Comparison of ENCODE assay signal across 7 cellular contexts in the genomic region with DNA sequence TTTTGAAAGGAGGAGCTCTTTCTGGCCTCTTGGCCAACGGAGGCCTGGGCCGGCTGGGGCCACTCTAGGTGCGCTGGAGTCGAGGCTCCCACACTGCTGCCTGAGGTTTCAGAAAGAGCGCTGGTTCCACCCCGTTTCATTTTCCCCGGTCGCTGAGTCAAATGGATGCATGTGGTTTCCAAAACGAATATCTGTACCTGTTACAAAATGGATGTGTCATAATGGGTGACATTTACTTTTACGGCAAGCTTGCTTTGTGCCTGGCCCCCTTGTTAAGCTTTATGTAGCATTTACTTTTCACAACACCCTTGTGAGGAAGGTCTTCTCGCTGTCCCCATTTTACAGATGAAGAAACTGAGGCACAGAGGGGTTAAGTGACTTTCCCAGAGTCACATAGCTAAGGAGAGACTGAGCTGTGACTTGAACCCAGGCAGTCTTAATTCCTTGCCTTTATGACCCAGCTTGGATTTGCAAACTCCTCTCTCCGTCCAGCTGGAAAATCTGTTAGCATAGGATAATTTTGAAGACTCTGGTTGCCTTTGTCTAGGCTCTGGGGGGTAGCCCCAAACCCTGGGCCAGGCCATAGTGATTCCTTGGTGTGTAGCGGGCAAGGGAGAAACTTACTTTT. TPM values are rescaled to one million over a fixed set of nuclear protein-coding genes. Genes with fewer than 3 reads are reported as not detected.
A peak's percentile ranks its signal among the peaks of the same experiment; 100 is the strongest.
DNase-seq lines count a peak whose midpoint lies in the region; ATAC-seq and TF ChIP-seq lines count a peak whose summit lies in the region.

No MANE protein-coding gene starts in this region.

- no peak for TF ChIP-seq POLR2A in ovary (IDR thresholded peaks at IDR 0.05)

- no peaks in the 10 kb centered on the region for H3K36me3 ChIP-seq in lower lobe of right lung
- H3K36me3 ChIP-seq in ovary = no peaks in the 10 kb centered on the region

- TF ChIP-seq CTCF in lower lobe of right lung (IDR thresholded peaks at IDR 0.05) = no peak
- TF ChIP-seq CTCF in ovary (IDR thresholded peaks at IDR 0.05) = no peak

- no peak for TF ChIP-seq EP300 in ovary (IDR thresholded peaks at IDR 0.05)

- H3K4me3 ChIP-seq in lower lobe of right lung (no peak overlapping the region), ovary (no peak overlapping the region)

- intact Hi-C loops in lower lobe of right lung (cut with DNase I) (no loop called here), ovary (cut with DNase I) (no loop called here)

- H3K27ac ChIP-seq in lower lobe of right lung = peak overlapping the region; percentile 32
- no peak overlapping the region for H3K27ac ChIP-seq in ovary

- ATAC-seq in HG03097 (IDR thresholded peaks at IDR 0.05; ENCODE audit: low FRiP score, unreplicated experiment) (peak; percentile 55), lower lobe of right lung (peak; percentile 57 to 69)

- H3K9me3 ChIP-seq in lower lobe of right lung (no peaks in the 10 kb centered on the region), ovary (no peaks in the 10 kb centered on the region)

- H3K4me1 ChIP-seq in lower lobe of right lung (peaks cover 48% of the 10 kb centered on the region), ovary (ENCODE audit: insufficient read depth) (peaks cover 2% of the 10 kb centered on the region)

- DNase-seq in GM19238 (ENCODE audit: insufficient read length, low spot score) (peak; percentile 56), lower lobe of right lung (peak; percentile 63), ovary (no peak), RKO (ENCODE audit: low spot score) (no peak), NCI-H748 treated with DMSO at 0.1 percent for 48 hours (lab: John Stamatoyannopoulos, UW) (no peak)
- DNase-seq in activated CD4-positive, alpha-beta T cell treated with anti-CD3 and anti-CD28 coated beads, Interleukin-2, amount 50 U/mL, for 4 hours = peak; percentile 53 to 58

- 82 to 86% (median 83%) methylated on average over 13 of the region's 13 CpGs for WGBS in ovary, 3 donors

- H3K27me3 ChIP-seq in lower lobe of right lung (ENCODE audit: low read depth) (no peaks in the 10 kb centered on the region), ovary (no peaks in the 10 kb centered on the region)

RNA-seq across cellular contexts. Expression of a gene that starts 10.6 kb away (rescaled TPM):
- total RNA-seq in lower lobe of right lung (59.6 TPM), ovary (10 to 100 TPM; 29.2 to 84.8 (median 39.5) TPM)
- polyA plus RNA-seq in ovary = 10 to 100 TPM; 27.7 to 56.9 TPM

Comparison
In these comparisons a context has a peak if more than half of its experiments do, and no peak if none do; other contexts are left out.
1. DNase-seq: peak in GM19238 (single experiment), activated CD4-positive, alpha-beta T cell treated with anti-CD3 and anti-CD28 coated beads, Interleukin-2, amount 50 U/mL, for 4 hours (2 of 2) and lower lobe of right lung (single experiment); none in ovary (0 of 5), RKO (single experiment) and NCI-H748 treated with DMSO at 0.1 percent for 48 hours (single experiment).